In genomic region chr5:36739751-36740221, GRCh38 we compare ENCODE assay signal across 8 cellular contexts.
A peak's percentile ranks its signal among the peaks of the same experiment; 100 is the strongest.
DNase-seq lines count a peak whose midpoint lies in the region; ATAC-seq lines count a peak whose summit lies in the region.

No MANE protein-coding gene starts in this region.

- DNase-seq in DMS153 (lab: John Stamatoyannopoulos, UW): peak; percentile 30
- DNase-seq in LoVo (ENCODE audit: low spot score): peak; percentile 61
- peak; percentile 80 for DNase-seq in SIG-M5 treated with dmso at 0.1 percent for 504 hours (lab: John Stamatoyannopoulos, UW; ENCODE audit: unreplicated experiment)
- peak; percentile 82 for DNase-seq in activated effector memory CD4-positive, alpha-beta T cell treated with anti-CD3 and anti-CD28 coated beads, Interleukin-2, amount 50 U/mL, for 16 hours
- peak; percentile 74 for DNase-seq in Right ventricle myocardium superior
- peak; percentile 40 for DNase-seq in putamen (ENCODE audit: low spot score)

- intact Hi-C loops in Right ventricle myocardium superior (cut with DNase I): loop anchor here (10.0 kb wide), 1 partner anchor 265 kb away; no protein-coding TSS in a partner anchor

- peak; percentile 49 for ATAC-seq in GM21528 (IDR thresholded peaks at IDR 0.05; ENCODE audit: low FRiP score, unreplicated experiment)
- ATAC-seq in Right ventricle myocardium superior (ENCODE audit: poor library complexity): peak; percentile 61
- ATAC-seq in GM19328 (IDR thresholded peaks at IDR 0.05; ENCODE audit: unreplicated experiment): no peak

Comparison
In these comparisons a context has a peak if more than half of its experiments do, and no peak if none do; other contexts are left out.
1. DNase-seq: peak in every context shown above with its lines; median percentile 82 in activated effector memory CD4-positive, alpha-beta T cell treated with anti-CD3 and anti-CD28 coated beads, Interleukin-2, amount 50 U/mL, for 16 hours; 80 in SIG-M5 treated with dmso at 0.1 percent for 504 hours; 74 in Right ventricle myocardium superior; 61 in LoVo; 40 in putamen; 30 in DMS153.